ENCODE assay signal across 8 cellular contexts in genomic region chr5:52787600-52788504, GRCh38. TPM values are rescaled to one million over a fixed set of nuclear protein-coding genes. Genes with fewer than 3 reads are reported as not detected.
DNase-seq lines count a peak whose midpoint lies in the region; ATAC-seq lines count a peak whose summit lies in the region.

Gene ITGA1 (plus strand): TSS chr5:52787916. CDS start chr5:52788354, 438 bp downstream.
Gene PELO (plus strand): TSS chr5:52787916. CDS start chr5:52800395, 12,479 bp downstream.

- H3K4me1 ChIP-seq in ACC112 (ENCODE audit: control insufficient read depth, insufficient read depth, low read length, unreplicated experiment) (peaks cover 44% of the 10 kb centered on the region), esophagus (ENCODE audit: control insufficient read depth in 2 of 2, insufficient read depth in 2 of 2, low read length in 1 of 2) (peaks cover 0 to 2% of the 10 kb centered on the region in 2 donors), mucosa of rectum (ENCODE audit: control insufficient read depth in 2 of 2, insufficient read depth in 2 of 2, low read length in 2 of 2) (peaks cover 10 to 12% of the 10 kb centered on the region in 2 donors)

- peak within 1 kb of the TSS; percentile 78 for H2AFZ ChIP-seq in ACC112 (ENCODE audit: low read length, unreplicated experiment)

- WGBS in esophagus, 2 donors = 0 to 1% methylated on average over 61 of the region's 61 CpGs

- H3K79me2 ChIP-seq in ACC112 (ENCODE audit: control insufficient read depth, insufficient read depth, low read length, unreplicated experiment) = peaks cover 38% of the 10 kb centered on the region

- H3K27ac ChIP-seq in ACC112 (ENCODE audit: low read depth, low read length) (peak within 1 kb of the TSS; percentile 85), esophagus (ENCODE audit: low read depth in 2 of 2, low read length in 1 of 2) (peak within 1 kb of the TSS; percentile 82 to 83), mucosa of rectum (ENCODE audit: low read depth in 2 of 2, low read length in 2 of 2) (peak within 1 kb of the TSS; percentile 83 to 88)

- no peaks in the 10 kb centered on the region for H3K36me3 Mint-ChIP-seq in activated T-cell treated with anti-CD3 and anti-CD28 coated beads, Interleukin-2, amount 50 U/mL, for 24 hours (ENCODE audit: low read depth)

- ATAC-seq in GM18502 (IDR thresholded peaks at IDR 0.05; ENCODE audit: poor library complexity, unreplicated experiment) (peak; percentile 79), HG02938 (IDR thresholded peaks at IDR 0.05; ENCODE audit: unreplicated experiment) (peak; percentile 66)
- peak; percentile 84 for ATAC-seq in stimulated activated naive CD8-positive, alpha-beta T cell treated with anti-CD3 and anti-CD28 coated beads, Interleukin-15, amount 100 ng/mL, for 72 hours

- peak within 1 kb of the TSS; percentile 81 for H3K27ac Mint-ChIP-seq in activated T-cell treated with anti-CD3 and anti-CD28 coated beads, Interleukin-2, amount 50 U/mL, for 24 hours
- peak within 1 kb of the TSS; percentile 92 to 98 for H3K27ac Mint-ChIP-seq in stimulated activated naive CD8-positive, alpha-beta T cell treated with anti-CD3 and anti-CD28 coated beads, Interleukin-15, amount 100 ng/mL, for 72 hours

- H3K4me1 Mint-ChIP-seq in activated T-cell treated with anti-CD3 and anti-CD28 coated beads, Interleukin-2, amount 50 U/mL, for 24 hours (ENCODE audit: low read depth) = peaks cover 50% of the 10 kb centered on the region
- peaks cover 39% of the 10 kb centered on the region for H3K4me1 Mint-ChIP-seq in stimulated activated naive CD8-positive, alpha-beta T cell treated with anti-CD3 and anti-CD28 coated beads, Interleukin-15, amount 100 ng/mL, for 72 hours

- H3K9me3 ChIP-seq in esophagus (ENCODE audit: control insufficient read depth in 2 of 2, insufficient read depth in 1 of 2, low read depth in 1 of 2, low read length in 1 of 2) (no peaks in the 10 kb centered on the region), mucosa of rectum (ENCODE audit: control insufficient read depth in 2 of 2, low read length in 2 of 2) (no peaks in the 10 kb centered on the region)

- peak; percentile 44 for DNase-seq in NCI-H460 (ENCODE audit: extremely low read depth, low read depth)
- DNase-seq in activated T-cell treated with anti-CD3 and anti-CD28 coated beads, Interleukin-2, amount 50 U/mL, for 24 hours = peak; percentile 72
- peak; percentile 61 to 67 for DNase-seq in stimulated activated naive CD8-positive, alpha-beta T cell treated with anti-CD3 and anti-CD28 coated beads, Interleukin-15, amount 100 ng/mL, for 72 hours

- H3K4me3 ChIP-seq in ACC112 (ENCODE audit: low read depth, low read length) = peak within 1 kb of the TSS; percentile 91
- peak within 1 kb of the TSS; percentile 56 to 71 for H3K4me3 ChIP-seq in esophagus (ENCODE audit: low read depth in 1 of 2, low read length in 2 of 2)
- H3K4me3 ChIP-seq in mucosa of rectum (ENCODE audit: low read length in 2 of 2) = peak within 1 kb of the TSS; percentile 65 to 87

- no peaks in the 10 kb centered on the region for H3K27me3 ChIP-seq in ACC112 (ENCODE audit: insufficient read depth, low read length)
- H3K27me3 ChIP-seq in esophagus (ENCODE audit: control insufficient read depth in 1 of 2, insufficient read depth in 2 of 2, low read length in 2 of 2) = no peaks in the 10 kb centered on the region
- H3K27me3 ChIP-seq in mucosa of rectum (ENCODE audit: control insufficient read depth in 2 of 2, insufficient read depth in 2 of 2, low read length in 2 of 2) = no peaks in the 10 kb centered on the region

- H3K36me3 ChIP-seq in ACC112 (ENCODE audit: insufficient read depth, low read length) (no peaks in the 10 kb centered on the region; the same call in none of the 2 replicates), esophagus (ENCODE audit: control insufficient read depth in 2 of 2, insufficient read depth in 2 of 2, low read length in 1 of 2) (no peaks in the 10 kb centered on the region), mucosa of rectum (ENCODE audit: control insufficient read depth in 2 of 2, insufficient read depth in 2 of 2, low read length in 2 of 2) (no peaks in the 10 kb centered on the region)

- H3K9me3 Mint-ChIP-seq in activated T-cell treated with anti-CD3 and anti-CD28 coated beads, Interleukin-2, amount 50 U/mL, for 24 hours = no peaks in the 10 kb centered on the region
- no peaks in the 10 kb centered on the region for H3K9me3 Mint-ChIP-seq in stimulated activated naive CD8-positive, alpha-beta T cell treated with anti-CD3 and anti-CD28 coated beads, Interleukin-15, amount 100 ng/mL, for 72 hours

- H3K27me3 Mint-ChIP-seq in activated T-cell treated with anti-CD3 and anti-CD28 coated beads, Interleukin-2, amount 50 U/mL, for 24 hours = peaks cover 8% of the 10 kb centered on the region
- no peaks in the 10 kb centered on the region for H3K27me3 Mint-ChIP-seq in stimulated activated naive CD8-positive, alpha-beta T cell treated with anti-CD3 and anti-CD28 coated beads, Interleukin-15, amount 100 ng/mL, for 72 hours

- peak within 1 kb of the TSS; percentile 87 for H3K4me3 Mint-ChIP-seq in activated T-cell treated with anti-CD3 and anti-CD28 coated beads, Interleukin-2, amount 50 U/mL, for 24 hours
- peak within 1 kb of the TSS; percentile 89 to 93 for H3K4me3 Mint-ChIP-seq in stimulated activated naive CD8-positive, alpha-beta T cell treated with anti-CD3 and anti-CD28 coated beads, Interleukin-15, amount 100 ng/mL, for 72 hours

- H3K9ac ChIP-seq in mucosa of rectum (ENCODE audit: low read depth in 1 of 2, low read length in 2 of 2) = peak within 1 kb of the TSS; percentile 58 to 75

RNA-seq across cellular contexts. Expression of gene ITGA1, which starts in this region (rescaled TPM):
- 2.7 and 4.5 TPM in 2 replicates for total RNA-seq in NCI-H460 (2014; rRNA removed; shearing (Covaris generic))
- polyA plus RNA-seq in NCI-H460 (2014; cell fraction: nucleus; rRNA removed) = 1.0 and 1.3 TPM in 2 replicates
- 1 to 10 TPM; 5.3 to 7.7 TPM for polyA plus RNA-seq in esophagus

RNA-seq across cellular contexts. Expression of gene PELO, which starts in this region (rescaled TPM):
- total RNA-seq in NCI-H460 (2014; rRNA removed; shearing (Covaris generic)) = 26.2 and 27.9 TPM in 2 replicates
- 14.0 and 18.6 TPM in 2 replicates for polyA plus RNA-seq in NCI-H460 (2014; cell fraction: nucleus; rRNA removed)
- polyA plus RNA-seq in esophagus = 10 to 100 TPM in 1 of 2 donors, 1 to 10 TPM in 1; 3.9 to 12.5 TPM

Comparison
In these comparisons a context has a peak if more than half of its experiments do, and no peak if none do; other contexts are left out.
1. Peak in every context shown above with its lines: DNase-seq, ATAC-seq, H3K4me3 ChIP-seq and H3K27ac ChIP-seq.